ENCODE assay signal across 7 cellular contexts in the genomic region with DNA sequence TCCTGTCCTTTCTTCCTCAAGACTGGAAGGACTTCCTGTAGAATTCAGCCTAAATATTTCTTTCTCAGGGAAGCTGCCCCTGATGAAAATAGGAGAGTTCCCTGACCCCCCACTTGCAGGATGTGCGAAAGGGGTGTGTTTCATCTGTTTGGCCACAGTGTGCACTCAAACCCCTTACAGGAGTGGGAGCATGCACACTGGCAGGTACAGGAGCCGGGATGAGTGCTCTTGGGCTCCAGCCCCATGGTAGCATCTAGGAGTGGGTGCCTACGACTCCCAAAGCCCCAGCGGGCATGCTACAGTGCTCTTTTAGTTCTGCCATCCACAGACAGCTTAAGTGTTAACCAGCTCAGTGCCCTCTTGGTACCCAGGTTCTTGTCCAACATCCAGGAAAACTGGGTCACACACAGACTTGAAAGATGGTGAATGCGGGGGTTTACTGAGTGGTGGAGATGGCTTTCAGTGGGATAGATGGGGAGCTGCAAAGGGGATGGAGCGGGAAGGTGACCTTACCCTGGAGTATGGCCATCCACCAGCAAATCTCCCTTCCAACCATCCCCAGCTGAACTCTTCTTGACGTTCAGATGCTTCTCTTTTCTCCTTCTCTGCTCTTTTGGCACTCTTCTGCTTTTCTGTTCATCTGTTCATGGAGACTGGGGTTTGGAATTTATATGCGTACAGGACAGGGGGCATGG.
"Had no signal": no experiment of that assay in that cellular context is flagged by ENCODE, and none has a peak within 500 bp of the region (broad histone marks: within the 10 kb centered on the region; RNA-seq: fewer than 3 reads in every experiment).

No MANE protein-coding gene starts in this region.

- H3K27ac ChIP-seq: GM23248 had no signal

- FAIRE-seq: H1, H54, HTR-8/SVneo, K562 had no signal

- H3K4me3 Mint-ChIP-seq: H9 had no signal

- H3K9me3 Mint-ChIP-seq: H9 had no signal

- H3K4me1 Mint-ChIP-seq: H9 had no signal

- H3K4me3 ChIP-seq: GM23248, K562 had no signal

- ATAC-seq: K562 had no signal

- DNase-seq: GM23248, H9, HCEC 1CT had no signal
